25 cellular contexts compared by ENCODE assay signal in genomic region chr5:92514901-92515300, GRCh38.
"Had no signal": no experiment of that assay in that cellular context is flagged by ENCODE, and none has a peak within 500 bp of the region (broad histone marks: within the 10 kb centered on the region; RNA-seq: fewer than 3 reads in every experiment).

No MANE protein-coding gene starts in this region.

- H3K27ac Mint-ChIP-seq: dendritic cell treated with granulocyte-macrophage colony-stimulating factor and Interleukin-4, amounts not matched to agents 40 ng/mL and 50 ng/mL, for 4 days; endodermal cell; memory B cell; naive thymus-derived CD4-positive, alpha-beta T cell; neural progenitor cell; progenitor cell of endocrine pancreas; type B pancreatic cell had no signal

- H2AFZ ChIP-seq: neural progenitor cell, parathyroid adenoma had no signal

- H3K4me3 Mint-ChIP-seq: dendritic cell treated with granulocyte-macrophage colony-stimulating factor and Interleukin-4, amounts not matched to agents 40 ng/mL and 50 ng/mL, for 4 days; endodermal cell; memory B cell; naive thymus-derived CD4-positive, alpha-beta T cell; nephron; neural progenitor cell; type B pancreatic cell had no signal

- H3K27me3 Mint-ChIP-seq: dendritic cell treated with granulocyte-macrophage colony-stimulating factor and Interleukin-4, amounts not matched to agents 40 ng/mL and 50 ng/mL, for 4 days; memory B cell; naive thymus-derived CD4-positive, alpha-beta T cell; progenitor cell of endocrine pancreas; type B pancreatic cell had no signal

- H3K27ac ChIP-seq: epithelial cell of prostate, gastrocnemius medialis, neural progenitor cell, parathyroid adenoma, right lobe of liver, stomach, thyroid gland had no signal

- H3K36me3 Mint-ChIP-seq: memory B cell; naive thymus-derived CD4-positive, alpha-beta T cell; type B pancreatic cell had no signal

- H3K4me3 ChIP-seq: gastrocnemius medialis, lung, mucosa of descending colon, neural progenitor cell, right lobe of liver, smooth muscle cell, stomach, thyroid gland had no signal

- H3K4me2 ChIP-seq: neural progenitor cell, smooth muscle cell had no signal

- H3K9me3 ChIP-seq: gastrocnemius medialis, thyroid gland had no signal

- H3K4me1 ChIP-seq: gastrocnemius medialis, neural progenitor cell, parathyroid adenoma, right lobe of liver, thyroid gland had no signal

- DNase-seq: cerebellar nuclear complex; effector CD8-positive, alpha-beta T cell; endodermal cell; gastrocnemius medialis; head of caudate nucleus; mucosa of descending colon; naive thymus-derived CD4-positive, alpha-beta T cell; right lobe of liver; stimulated activated CD4-positive, alpha-beta T cell treated with anti-CD3 and anti-CD28 coated beads, Interleukin-12 subunit alpha, Interleukin-12 subunit beta, amount 100 ng/mL, for 4 hours; stimulated activated CD4-positive, alpha-beta T cell treated with anti-CD3 and anti-CD28 coated beads, Interleukin-1b, Interleukin-23, amount 100 ng/mL, for 48 hours; stimulated activated CD4-positive, alpha-beta T cell treated with anti-CD3 and anti-CD28 coated beads, Interleukin-4, amount 100 ng/mL, for 1 hour; stimulated activated CD8-positive, alpha-beta memory T cell treated with anti-CD3 and anti-CD28 coated beads, Interleukin-4, amount 100 ng/mL, for 48 hours; stimulated activated naive CD4-positive, alpha-beta T cell; stomach; thyroid gland had no signal

- H3K9ac ChIP-seq: neural progenitor cell, parathyroid adenoma had no signal

- H3K36me3 ChIP-seq: gastrocnemius medialis, neural progenitor cell, right lobe of liver, stomach, thyroid gland had no signal

- H3K4me1 Mint-ChIP-seq: endodermal cell; naive thymus-derived CD4-positive, alpha-beta T cell; neural progenitor cell had no signal

- H3K27me3 ChIP-seq: gastrocnemius medialis, neural progenitor cell, right lobe of liver, stomach, thyroid gland had no signal

- H3K79me2 ChIP-seq: parathyroid adenoma had no signal
